Comparison of ENCODE assay signal across 1 cellular context in the genomic region with DNA sequence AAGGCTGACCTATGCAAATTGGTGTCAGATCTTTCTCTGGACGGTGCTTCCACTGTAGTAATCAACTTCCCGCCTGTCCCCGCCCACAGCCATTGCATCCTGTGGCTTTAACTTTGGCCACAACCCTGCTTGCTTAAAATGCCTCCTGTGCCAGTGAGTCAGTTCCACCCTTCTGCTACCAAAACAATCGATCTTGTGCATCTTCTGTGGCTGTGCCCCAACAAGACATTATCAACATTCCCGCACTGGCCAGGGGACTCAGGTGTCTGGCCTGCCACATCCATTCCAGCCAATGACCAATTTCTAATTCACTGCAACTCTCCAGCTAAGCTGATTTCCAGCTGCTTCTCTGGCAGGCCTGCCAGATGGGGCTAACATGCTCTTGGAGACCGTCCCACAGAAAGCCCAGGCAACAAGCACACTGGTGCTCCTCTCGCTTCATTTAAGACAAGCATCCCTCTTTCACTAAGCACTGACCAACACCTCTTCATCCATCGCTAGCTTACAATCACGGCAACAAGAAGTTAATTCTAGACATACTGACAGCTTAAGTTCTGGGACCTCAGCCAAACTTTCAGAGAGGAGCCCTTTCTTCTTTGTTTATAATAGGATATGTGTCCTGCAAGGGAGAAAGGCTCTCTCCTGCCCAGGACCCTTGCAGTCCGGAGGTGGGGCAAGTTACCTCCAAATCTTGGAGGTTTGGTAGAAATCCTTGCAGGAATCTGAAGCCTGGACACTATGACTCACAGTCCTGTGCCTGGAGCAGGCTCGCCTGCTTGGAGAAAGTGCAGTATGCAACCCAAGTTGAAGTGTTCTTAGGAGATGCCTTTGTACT.
A peak's percentile ranks its signal among the peaks of the same experiment; 100 is the strongest.
TF ChIP-seq lines count a peak whose summit lies in the region.

No MANE protein-coding gene starts in this region.

TF ChIP-seq in K562, 482 proteins besides CTCF, POLR2A, EP300 and RAD21 (continued from another document and continues in another):
- TF ChIP-seq, protein P1, sequence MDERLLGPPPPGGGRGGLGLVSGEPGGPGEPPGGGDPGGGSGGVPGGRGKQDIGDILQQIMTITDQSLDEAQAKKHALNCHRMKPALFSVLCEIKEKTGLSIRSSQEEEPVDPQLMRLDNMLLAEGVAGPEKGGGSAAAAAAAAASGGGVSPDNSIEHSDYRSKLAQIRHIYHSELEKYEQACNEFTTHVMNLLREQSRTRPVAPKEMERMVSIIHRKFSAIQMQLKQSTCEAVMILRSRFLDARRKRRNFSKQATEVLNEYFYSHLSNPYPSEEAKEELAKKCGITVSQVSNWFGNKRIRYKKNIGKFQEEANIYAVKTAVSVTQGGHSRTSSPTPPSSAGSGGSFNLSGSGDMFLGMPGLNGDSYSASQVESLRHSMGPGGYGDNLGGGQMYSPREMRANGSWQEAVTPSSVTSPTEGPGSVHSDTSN (CRISPR knock-in tag; IDR thresholded peaks at IDR 0.05; ENCODE audit: low read depth), result no peak
- TF ChIP-seq, protein P1 (tag; conservative IDR thresholded peaks at IDR 0.05; ENCODE audit: low read depth), result peak; percentile 86
- TF ChIP-seq POLR2H (tag; IDR thresholded peaks at IDR 0.05; ENCODE audit: low read depth) (no peak), SMARCC2 (IDR thresholded peaks at IDR 0.05; ENCODE audit: low read depth) (no peak), ZNF507 (tag; conservative IDR thresholded peaks at IDR 0.05) (no peak), MEIS2 (IDR thresholded peaks at IDR 0.05; ENCODE audit: partially characterized antibody) (peak; percentile 79), HDGF (IDR thresholded peaks at IDR 0.05) (no peak), HDAC3 (IDR thresholded peaks at IDR 0.05; ENCODE audit: borderline replicate concordance, partially characterized antibody) (no peak), SAFB2 (IDR thresholded peaks at IDR 0.05; ENCODE audit: borderline replicate concordance, low read depth, low read length, severe bottlenecking) (no peak), TCF3 (CRISPR knock-in tag; IDR thresholded peaks at IDR 0.05) (no peak), RFX7 (CRISPR knock-in tag; IDR thresholded peaks at IDR 0.05) (no peak), MBD1 (CRISPR knock-in tag; IDR thresholded peaks at IDR 0.05) (no peak), XRCC5 (IDR thresholded peaks at IDR 0.05; ENCODE audit: low read depth, low read length) (no peak), ZNF436 (CRISPR knock-in tag; IDR thresholded peaks at IDR 0.05) (no peak), CGGBP1 (CRISPR knock-in tag; IDR thresholded peaks at IDR 0.05) (no peak), KLF13 (tag; IDR thresholded peaks at IDR 0.05; ENCODE audit: borderline replicate concordance, low read depth) (no peak), RNF2 (IDR thresholded peaks at IDR 0.05) (no peak), KDM1A (IDR thresholded peaks at IDR 0.05) (peak; percentile 57 to 65; a peak in 3 of 4 replicates), HCFC1 (IDR thresholded peaks at IDR 0.05; ENCODE audit: low read depth, low read length) (no peak), ZNF512 (tag; IDR thresholded peaks at IDR 0.05) (no peak), KDM2B (CRISPR knock-in tag; IDR thresholded peaks at IDR 0.05) (no peak), STAT5B (CRISPR knock-in tag; IDR thresholded peaks at IDR 0.05) (no peak), CTBP1 (IDR thresholded peaks at IDR 0.05; ENCODE audit: borderline replicate concordance) (0 out of 2 replicates have a peak, but pooled peaks have one; percentile 19), HDAC6 (IDR thresholded peaks at IDR 0.05; ENCODE audit: low read depth, low read length) (no peak), ZNF518B (CRISPR knock-in tag; IDR thresholded peaks at IDR 0.05) (no peak), MTF1 (CRISPR knock-in tag; IDR thresholded peaks at IDR 0.05; ENCODE audit: borderline replicate concordance) (no peak), SLC30A9 (CRISPR knock-in tag; IDR thresholded peaks at IDR 0.05) (no peak), NR0B1 (IDR thresholded peaks at IDR 0.05; ENCODE audit: partially characterized antibody) (no peak), SOX6 (IDR thresholded peaks at IDR 0.05) (no peak), ZNF699 (CRISPR knock-in tag; IDR thresholded peaks at IDR 0.05; ENCODE audit: insufficient replicate concordance) (no peak), NR2C2 (CRISPR knock-in tag; IDR thresholded peaks at IDR 0.05) (no peak), NR2C2 (tag; IDR thresholded peaks at IDR 0.05) (no peak), RCOR1 (IDR thresholded peaks at IDR 0.05; ENCODE audit: borderline replicate concordance in 1 of 2, low read depth in 2 of 2, low read length in 2 of 2) (peak in 1 of 2 experiments; percentile 78; a peak in 2 of 4 replicates), NFIC (IDR thresholded peaks at IDR 0.05) (peak; percentile 68), STAG1 (CRISPR knock-in tag; IDR thresholded peaks at IDR 0.05; ENCODE audit: borderline replicate concordance) (no peak), NCOA4 (IDR thresholded peaks at IDR 0.05; ENCODE audit: partially characterized antibody) (no peak), BDP1 (IDR thresholded peaks at IDR 0.05; ENCODE audit: insufficient read depth, insufficient read length) (no peak), CSDE1 (IDR thresholded peaks at IDR 0.05) (no peak), SMC3 (conservative IDR thresholded peaks at IDR 0.05; ENCODE audit: insufficient read depth, low read depth, low read length) (no peak), ELF2 (CRISPR knock-in tag; IDR thresholded peaks at IDR 0.05) (no peak)
- TF ChIP-seq, protein P2, sequence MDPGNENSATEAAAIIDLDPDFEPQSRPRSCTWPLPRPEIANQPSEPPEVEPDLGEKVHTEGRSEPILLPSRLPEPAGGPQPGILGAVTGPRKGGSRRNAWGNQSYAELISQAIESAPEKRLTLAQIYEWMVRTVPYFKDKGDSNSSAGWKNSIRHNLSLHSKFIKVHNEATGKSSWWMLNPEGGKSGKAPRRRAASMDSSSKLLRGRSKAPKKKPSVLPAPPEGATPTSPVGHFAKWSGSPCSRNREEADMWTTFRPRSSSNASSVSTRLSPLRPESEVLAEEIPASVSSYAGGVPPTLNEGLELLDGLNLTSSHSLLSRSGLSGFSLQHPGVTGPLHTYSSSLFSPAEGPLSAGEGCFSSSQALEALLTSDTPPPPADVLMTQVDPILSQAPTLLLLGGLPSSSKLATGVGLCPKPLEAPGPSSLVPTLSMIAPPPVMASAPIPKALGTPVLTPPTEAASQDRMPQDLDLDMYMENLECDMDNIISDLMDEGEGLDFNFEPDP (CRISPR knock-in tag; IDR thresholded peaks at IDR 0.05), result no peak
- TF ChIP-seq, protein P3, sequence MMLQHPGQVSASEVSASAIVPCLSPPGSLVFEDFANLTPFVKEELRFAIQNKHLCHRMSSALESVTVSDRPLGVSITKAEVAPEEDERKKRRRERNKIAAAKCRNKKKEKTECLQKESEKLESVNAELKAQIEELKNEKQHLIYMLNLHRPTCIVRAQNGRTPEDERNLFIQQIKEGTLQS (IDR thresholded peaks at IDR 0.05), result 0 out of 2 replicates have a peak, but pooled peaks have one; percentile 11
- TF ChIP-seq, protein P3 (CRISPR knock-in tag; conservative IDR thresholded peaks at IDR 0.05), result no peak
- TF ChIP-seq, protein P4, sequence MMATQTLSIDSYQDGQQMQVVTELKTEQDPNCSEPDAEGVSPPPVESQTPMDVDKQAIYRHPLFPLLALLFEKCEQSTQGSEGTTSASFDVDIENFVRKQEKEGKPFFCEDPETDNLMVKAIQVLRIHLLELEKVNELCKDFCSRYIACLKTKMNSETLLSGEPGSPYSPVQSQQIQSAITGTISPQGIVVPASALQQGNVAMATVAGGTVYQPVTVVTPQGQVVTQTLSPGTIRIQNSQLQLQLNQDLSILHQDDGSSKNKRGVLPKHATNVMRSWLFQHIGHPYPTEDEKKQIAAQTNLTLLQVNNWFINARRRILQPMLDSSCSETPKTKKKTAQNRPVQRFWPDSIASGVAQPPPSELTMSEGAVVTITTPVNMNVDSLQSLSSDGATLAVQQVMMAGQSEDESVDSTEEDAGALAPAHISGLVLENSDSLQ (IDR thresholded peaks at IDR 0.05), result peak; percentile 73
- TF ChIP-seq, protein P5, sequence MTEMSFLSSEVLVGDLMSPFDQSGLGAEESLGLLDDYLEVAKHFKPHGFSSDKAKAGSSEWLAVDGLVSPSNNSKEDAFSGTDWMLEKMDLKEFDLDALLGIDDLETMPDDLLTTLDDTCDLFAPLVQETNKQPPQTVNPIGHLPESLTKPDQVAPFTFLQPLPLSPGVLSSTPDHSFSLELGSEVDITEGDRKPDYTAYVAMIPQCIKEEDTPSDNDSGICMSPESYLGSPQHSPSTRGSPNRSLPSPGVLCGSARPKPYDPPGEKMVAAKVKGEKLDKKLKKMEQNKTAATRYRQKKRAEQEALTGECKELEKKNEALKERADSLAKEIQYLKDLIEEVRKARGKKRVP (CRISPR knock-in tag; IDR thresholded peaks at IDR 0.05), result no peak
- TF ChIP-seq, protein P6, sequence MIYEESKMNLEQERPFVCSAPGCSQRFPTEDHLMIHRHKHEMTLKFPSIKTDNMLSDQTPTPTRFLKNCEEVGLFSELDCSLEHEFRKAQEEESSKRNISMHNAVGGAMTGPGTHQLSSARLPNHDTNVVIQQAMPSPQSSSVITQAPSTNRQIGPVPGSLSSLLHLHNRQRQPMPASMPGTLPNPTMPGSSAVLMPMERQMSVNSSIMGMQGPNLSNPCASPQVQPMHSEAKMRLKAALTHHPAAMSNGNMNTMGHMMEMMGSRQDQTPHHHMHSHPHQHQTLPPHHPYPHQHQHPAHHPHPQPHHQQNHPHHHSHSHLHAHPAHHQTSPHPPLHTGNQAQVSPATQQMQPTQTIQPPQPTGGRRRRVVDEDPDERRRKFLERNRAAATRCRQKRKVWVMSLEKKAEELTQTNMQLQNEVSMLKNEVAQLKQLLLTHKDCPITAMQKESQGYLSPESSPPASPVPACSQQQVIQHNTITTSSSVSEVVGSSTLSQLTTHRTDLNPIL (CRISPR knock-in tag; IDR thresholded peaks at IDR 0.05), result no peak
